In the genomic region with DNA sequence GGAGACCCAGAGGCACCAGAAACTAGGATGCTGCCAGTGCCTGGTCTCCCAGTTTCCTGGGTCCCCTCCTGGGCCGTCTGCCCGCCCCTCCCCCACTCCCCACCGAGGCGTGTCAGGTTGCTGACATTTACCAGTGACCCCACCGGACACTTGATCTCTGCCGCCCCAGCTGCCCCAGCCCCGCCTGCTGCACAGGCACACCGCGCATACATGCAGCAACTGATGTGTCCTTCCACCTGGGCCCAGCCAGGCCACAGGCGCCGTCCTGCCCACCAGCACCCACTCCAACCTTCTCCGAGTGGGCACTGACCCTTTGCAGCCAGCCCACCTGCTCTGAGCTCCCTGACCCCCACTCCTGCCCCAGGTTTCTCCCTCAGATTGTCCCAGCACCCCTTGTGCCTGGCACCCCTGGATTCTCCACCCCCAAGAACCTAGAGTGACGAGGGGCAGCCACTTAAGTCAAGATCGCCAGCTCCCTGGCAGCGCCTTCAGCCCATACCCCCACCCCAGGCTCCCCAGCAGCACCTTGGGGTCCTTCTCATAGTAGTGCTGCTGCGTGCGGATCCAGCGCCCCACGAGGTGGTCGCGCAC, we compare ENCODE assay signal across 8 cellular contexts. TPM values are rescaled to one million over a fixed set of nuclear protein-coding genes. Genes with fewer than 3 reads are reported as not detected.
A peak's percentile ranks its signal among the peaks of the same experiment; 100 is the strongest.
DNase-seq lines count a peak whose midpoint lies in the region; ATAC-seq and TF ChIP-seq lines count a peak whose summit lies in the region.
"Had no signal": no experiment of that assay in that cellular context is flagged by ENCODE, and none has a peak within 500 bp of the region (broad histone marks: within the 10 kb centered on the region; RNA-seq: fewer than 3 reads in every experiment).

No MANE protein-coding gene starts in this region.

- peak; percentile 4 to 9 for ATAC-seq in lower lobe of right lung

- H3K27me3 Mint-ChIP-seq in type B pancreatic cell = no peaks in the 10 kb centered on the region

- no peaks in the 10 kb centered on the region for H3K9me3 ChIP-seq in lower lobe of right lung

- peak overlapping the region; percentile 21 for H3K4me3 ChIP-seq in lower lobe of right lung

- H3K27ac ChIP-seq in lower lobe of right lung = peak overlapping the region; percentile 53

- TF ChIP-seq CTCF in lower lobe of right lung (IDR thresholded peaks at IDR 0.05) = no peak
- no peak for TF ChIP-seq CTCF in type B pancreatic cell (conservative IDR thresholded peaks at IDR 0.05)

- peak overlapping the region; percentile 83 for H3K4me3 Mint-ChIP-seq in type B pancreatic cell

- intact Hi-C loops in lower lobe of right lung (cut with DNase I) = no loop called here

- no peaks in the 10 kb centered on the region for H3K9me3 Mint-ChIP-seq in type B pancreatic cell

- DNase-seq in activated effector memory CD4-positive, alpha-beta T cell treated with anti-CD3 and anti-CD28 coated beads, Interleukin-2, amount 50 U/mL, for 16 hours = peak; percentile 65
- DNase-seq in activated effector memory CD4-positive, alpha-beta T cell treated with Interleukin-2 at 50 U/mL for 16 hours = no peak
- DNase-seq in lower lobe of right lung (no peak), type B pancreatic cell (ENCODE audit: extremely low spot score, unreplicated experiment) (no peak), cerebellar cortex (ENCODE audit: low spot score) (no peak)
- no peak for DNase-seq in activated CD8-positive, alpha-beta memory T cell treated with anti-CD3 and anti-CD28 coated beads for 24 hours
- DNase-seq: stimulated activated CD4-positive, alpha-beta T cell treated with anti-CD3 and anti-CD28 coated beads, Interleukin-2, amount 100 ng/mL, for 24 hours had no signal

- H3K4me1 ChIP-seq in lower lobe of right lung = peaks cover 30% of the 10 kb centered on the region

- H3K27ac Mint-ChIP-seq in type B pancreatic cell = peak overlapping the region; percentile 87

- H3K4me1 Mint-ChIP-seq in type B pancreatic cell (ENCODE audit: unreplicated experiment) = peaks cover 39% of the 10 kb centered on the region

- peaks cover 7% of the 10 kb centered on the region for H3K36me3 Mint-ChIP-seq in type B pancreatic cell

- H3K27me3 ChIP-seq in lower lobe of right lung (ENCODE audit: low read depth) = no peaks in the 10 kb centered on the region

- peaks cover 24% of the 10 kb centered on the region for H3K36me3 ChIP-seq in lower lobe of right lung

RNA-seq across cellular contexts. Expression of gene PYGM, which starts 0.5 kb away (rescaled TPM):
- total RNA-seq in lower lobe of right lung = 2.6 TPM
- total RNA-seq in type B pancreatic cell (ENCODE audit: low replicate concordance) = 2.0 and 239 TPM in 2 replicates
- total RNA-seq: LHCN-M2 had no signal

RNA-seq across cellular contexts. Expression of gene RASGRP2, which starts 15.3 kb away (rescaled TPM):
- total RNA-seq in lower lobe of right lung (30.4 TPM), type B pancreatic cell (ENCODE audit: low replicate concordance) (3.0 and 11.7 TPM in 2 replicates)

RNA-seq across cellular contexts. Expression of gene SF1, which starts 19.1 kb away (rescaled TPM):
- 269 TPM for total RNA-seq in lower lobe of right lung
- 315 and 450 TPM in 2 replicates for total RNA-seq in type B pancreatic cell (ENCODE audit: low replicate concordance)

RNA-seq across cellular contexts. Expression of gene NRXN2, which starts 36.2 kb away (rescaled TPM):
- 1.7 TPM for total RNA-seq in lower lobe of right lung
- total RNA-seq in type B pancreatic cell (ENCODE audit: low replicate concordance) = 12.7 and 22.1 TPM in 2 replicates

RNA-seq across cellular contexts. Expression of gene MAP4K2, which starts 43.8 kb away (rescaled TPM):
- total RNA-seq in lower lobe of right lung = 29.1 TPM
- total RNA-seq in type B pancreatic cell (ENCODE audit: low replicate concordance) = 8.6 and 20.2 TPM in 2 replicates
